14 cellular contexts compared by ENCODE assay signal in genomic region chr3:16357698-16358097, GRCh38.
DNase-seq lines count a peak whose midpoint lies in the region; ATAC-seq and TF ChIP-seq lines count a peak whose summit lies in the region.
"Had no signal": no experiment of that assay in that cellular context is flagged by ENCODE, and none has a peak within 500 bp of the region (broad histone marks: within the 10 kb centered on the region; RNA-seq: fewer than 3 reads in every experiment).

No MANE protein-coding gene starts in this region.

- TF ChIP-seq POLR2A in uterus (IDR thresholded peaks at IDR 0.05), result no peak

- H3K4me3 ChIP-seq in uterus, result no peak overlapping the region
- H3K4me3 ChIP-seq: ovary had no signal

- TF ChIP-seq CTCF in brain (conservative IDR thresholded peaks at IDR 0.05), result no peak
- TF ChIP-seq CTCF in uterus (IDR thresholded peaks at IDR 0.05), result no peak

- H3K27me3 ChIP-seq in uterus, result no peaks in the 10 kb centered on the region
- H3K27me3 ChIP-seq: ovary had no signal

- H3K36me3 Mint-ChIP-seq in brain, result peaks cover 19% of the 10 kb centered on the region

- H3K9me3 Mint-ChIP-seq in brain, result no peaks in the 10 kb centered on the region
- H3K9me3 Mint-ChIP-seq: T-cell had no signal

- no peaks in the 10 kb centered on the region for H3K4me1 ChIP-seq in uterus

- peak overlapping the region; percentile 76 to 96 (median 92) for H3K27ac Mint-ChIP-seq in brain

- H3K9me3 ChIP-seq in uterus, result no peaks in the 10 kb centered on the region
- H3K9me3 ChIP-seq: ovary had no signal

- intact Hi-C loops in Right ventricle myocardium superior (cut with DNase I) (no loop called here), cardiac septum (cut with DNase I) (loop anchor here (5.0 kb wide), 1 partner anchor 85 kb away; no protein-coding TSS in a partner anchor), uterus (cut with DNase I; ENCODE audit: low total_unique reads) (no loop called here)

- no peaks in the 10 kb centered on the region for H3K36me3 ChIP-seq in uterus
- H3K36me3 ChIP-seq: ovary had no signal

- H3K4me3 Mint-ChIP-seq in brain, result peak overlapping the region in 1 of 5 experiments; percentile 39
- H3K4me3 Mint-ChIP-seq: T-cell had no signal

- H3K4me1 Mint-ChIP-seq in brain, result peaks cover 34% of the 10 kb centered on the region

- ATAC-seq in Right ventricle myocardium superior (ENCODE audit: poor library complexity) (peak; percentile 23), HG03460 (IDR thresholded peaks at IDR 0.05; ENCODE audit: unreplicated experiment) (no peak), GM18907 (IDR thresholded peaks at IDR 0.05; ENCODE audit: unreplicated experiment) (no peak)
- ATAC-seq: T-cell had no signal

- H3K27ac ChIP-seq in uterus, result peak overlapping the region; percentile 31 to 62
- H3K27ac ChIP-seq: ovary had no signal

- H3K27me3 Mint-ChIP-seq in brain, result no peaks in the 10 kb centered on the region
- H3K27me3 Mint-ChIP-seq: T-cell had no signal

- DNase-seq in Right ventricle myocardium superior (no peak), cardiac septum (ENCODE audit: low spot score) (no peak), midbrain (lab: John Stamatoyannopoulos, UW) (peak; percentile 32), uterus (no peak), foreskin melanocyte (no peak)
- DNase-seq: GF-D8, HCEC 1CT, NCI-H146, NCI-H524 treated with DMSO at 0.1 percent for 48 hours, ovary, T-cell had no signal
